In genomic region chr6:132483779-132484679, GRCh38 we compare ENCODE assay signal across 7 cellular contexts. TPM values are rescaled to one million over a fixed set of nuclear protein-coding genes. Genes with fewer than 3 reads are reported as not detected.
A peak's percentile ranks its signal among the peaks of the same experiment; 100 is the strongest.
DNase-seq lines count a peak whose midpoint lies in the region; ATAC-seq, FAIRE-seq and TF ChIP-seq lines count a peak whose summit lies in the region.

No MANE protein-coding gene starts in this region.

- H2AFZ ChIP-seq in OCI-LY7 (ENCODE audit: low read length): peak overlapping the region; percentile 26; the same call in 1 of the 2 replicates

- peak overlapping the region; percentile 45 for H3K4me3 ChIP-seq in OCI-LY7 (ENCODE audit: low read depth, low read length, poor library complexity, severe bottlenecking)
- H3K4me3 ChIP-seq in adipocyte (ENCODE audit: low read length): no peak overlapping the region
- peak overlapping the region in 1 of 4 donors; percentile 28 for H3K4me3 ChIP-seq in gastrocnemius medialis

- H3K9me3 ChIP-seq in OCI-LY7 (ENCODE audit: low read length): peaks cover 34% of the 10 kb centered on the region
- no peaks in the 10 kb centered on the region for H3K9me3 ChIP-seq in adipocyte (ENCODE audit: control insufficient read depth, low read length)
- H3K9me3 ChIP-seq in gastrocnemius medialis: no peaks in the 10 kb centered on the region

- H3K27me3 ChIP-seq in adipocyte (replicated peaks; ENCODE audit: control insufficient read depth, insufficient read depth, low read length): no peaks in the 10 kb centered on the region
- H3K27me3 ChIP-seq in gastrocnemius medialis: no peaks in the 10 kb centered on the region

- H4K20me1 ChIP-seq in OCI-LY7 (ENCODE audit: insufficient read depth, low read length): 0 out of 2 replicates have a peak, but pooled peaks cover 10% of the 10 kb centered on the region

- in situ Hi-C loops in gastrocnemius medialis (cut with MboI; ENCODE audit: low sequenced_read_pairs in 4 of 4): loop anchor here (5.0 to 25.0 kb wide), 3 partner anchors 207 to 572 kb away; no protein-coding TSS in a partner anchor

- CTCF ChIA-PET in OCI-LY7 (lab: Charles Lee; ENCODE audit: unreplicated experiment): interaction anchor here (0.8 to 2.4 kb wide), 4 partner anchors 11 to 214 kb away, joined by 3 to 9 read pairs (median 3); no protein-coding TSS in a partner anchor

- no TSS peak for BruUV-seq in OCI-LY7 (replicated peaks; lab: Mats Ljungman, UMichigan)

- H3K9ac ChIP-seq in adipocyte (ENCODE audit: low read length): no peak overlapping the region

- H3K27ac ChIP-seq in OCI-LY7 (ENCODE audit: low read depth, low read length, poor library complexity, severe bottlenecking) (peak overlapping the region; percentile 83), gastrocnemius medialis (no peak overlapping the region)

- no peaks in the 10 kb centered on the region for H3K9me2 ChIP-seq in OCI-LY7 (ENCODE audit: insufficient read depth, low read length)

- no peak for TF ChIP-seq POLR2A in gastrocnemius medialis (IDR thresholded peaks at IDR 0.05)

- peak overlapping the region; percentile 79 for H3K4me2 ChIP-seq in OCI-LY7 (ENCODE audit: low read length)

- DNase-seq in GDM1 (lab: John Stamatoyannopoulos, UW): peak; percentile 2
- peak; percentile 61 for DNase-seq in HTR-8/SVneo (ENCODE audit: insufficient read length, low spot score)
- DNase-seq in OCI-LY7 (ENCODE audit: low spot score): peak; percentile 84
- DNase-seq in adipocyte (ENCODE audit: low read depth): peak; percentile 89
- no peak for DNase-seq in left cardiac atrium
- peak in 1 of 2 donors; percentile 11 for DNase-seq in gastrocnemius medialis

- peak; percentile 68 for ATAC-seq in GM21526 (IDR thresholded peaks at IDR 0.05; ENCODE audit: low FRiP score, unreplicated experiment)
- peak; percentile 65 to 79 for ATAC-seq in left cardiac atrium
- ATAC-seq in gastrocnemius medialis: peak; percentile 73 to 82

- POLR2A ChIA-PET in OCI-LY7 (lab: Charles Lee): interaction anchor here (0.5 to 7.9 kb wide), 9 partner anchors 11 to 242 kb away, joined by 3 to 52 read pairs (median 4); partner anchors contain the start of gene STX7

- intact Hi-C loops in OCI-LY7 (cut with micrococcal nuclease; ENCODE audit: unreplicated experiment): loop anchor here (1.0 to 5.0 kb wide), 4 partner anchors 91 to 567 kb away; no protein-coding TSS in a partner anchor
- intact Hi-C loops in left cardiac atrium (cut with DNase I): loop anchor here (1.0 to 10.0 kb wide), 4 partner anchors 182 to 559 kb away; no protein-coding TSS in a partner anchor
- intact Hi-C loops in gastrocnemius medialis (cut with DNase I; ENCODE audit: low total_unique reads): loop anchor here (1.0 to 10.0 kb wide), 3 partner anchors 184 to 569 kb away; no protein-coding TSS in a partner anchor

- H3K4me1 ChIP-seq in OCI-LY7 (ENCODE audit: insufficient read depth, low read length, poor library complexity, severe bottlenecking): peaks cover 59% of the 10 kb centered on the region
- peaks cover 17% of the 10 kb centered on the region for H3K4me1 ChIP-seq in adipocyte (ENCODE audit: control insufficient read depth, insufficient read depth, low read length)
- peaks cover 10 to 18% of the 10 kb centered on the region in 2 donors for H3K4me1 ChIP-seq in gastrocnemius medialis

- peaks cover 100% of the 10 kb centered on the region for H3K79me2 ChIP-seq in OCI-LY7 (ENCODE audit: insufficient read depth, low read depth, low read length)

- H3K36me3 ChIP-seq in OCI-LY7 (ENCODE audit: insufficient read depth, low read length) (peaks cover 92% of the 10 kb centered on the region), adipocyte (ENCODE audit: control insufficient read depth, insufficient read depth, low read length, severe bottlenecking) (no peaks in the 10 kb centered on the region), gastrocnemius medialis (no peaks in the 10 kb centered on the region)

- no peak for FAIRE-seq in HTR-8/SVneo (lab: Jason Lieb, UNC)

- TF ChIP-seq CTCF in OCI-LY7 (conservative IDR thresholded peaks at IDR 0.05; ENCODE audit: low read length): peak; percentile 95
- peak; percentile 57 to 82 (median 74) for TF ChIP-seq CTCF in gastrocnemius medialis (IDR thresholded peaks at IDR 0.05 in 4 of 5, conservative IDR thresholded peaks at IDR 0.05 in 1 of 5)

RNA-seq across cellular contexts. Expression of gene STX7, which starts 28.9 kb away (rescaled TPM):
- 66.5 and 88.8 TPM in 2 replicates for total RNA-seq in OCI-LY7 (2014; rRNA removed; shearing (Covaris generic))
- total RNA-seq in OCI-LY7 (2022): 164 and 178 TPM in 2 replicates
- 10 to 100 TPM; 46.4 to 53.0 TPM for total RNA-seq in left cardiac atrium
- 10 to 100 TPM; 18.2 to 64.3 (median 20.6) TPM for total RNA-seq in gastrocnemius medialis

RNA-seq across cellular contexts. Expression of gene TAAR9, which starts 54.0 kb away (rescaled TPM):
- total RNA-seq in OCI-LY7 (2014; rRNA removed; shearing (Covaris generic)): not detected in 2 replicates
- total RNA-seq in OCI-LY7 (2022) (not detected in 2 replicates), left cardiac atrium (not detected), gastrocnemius medialis (not detected)
